In the genomic region with DNA sequence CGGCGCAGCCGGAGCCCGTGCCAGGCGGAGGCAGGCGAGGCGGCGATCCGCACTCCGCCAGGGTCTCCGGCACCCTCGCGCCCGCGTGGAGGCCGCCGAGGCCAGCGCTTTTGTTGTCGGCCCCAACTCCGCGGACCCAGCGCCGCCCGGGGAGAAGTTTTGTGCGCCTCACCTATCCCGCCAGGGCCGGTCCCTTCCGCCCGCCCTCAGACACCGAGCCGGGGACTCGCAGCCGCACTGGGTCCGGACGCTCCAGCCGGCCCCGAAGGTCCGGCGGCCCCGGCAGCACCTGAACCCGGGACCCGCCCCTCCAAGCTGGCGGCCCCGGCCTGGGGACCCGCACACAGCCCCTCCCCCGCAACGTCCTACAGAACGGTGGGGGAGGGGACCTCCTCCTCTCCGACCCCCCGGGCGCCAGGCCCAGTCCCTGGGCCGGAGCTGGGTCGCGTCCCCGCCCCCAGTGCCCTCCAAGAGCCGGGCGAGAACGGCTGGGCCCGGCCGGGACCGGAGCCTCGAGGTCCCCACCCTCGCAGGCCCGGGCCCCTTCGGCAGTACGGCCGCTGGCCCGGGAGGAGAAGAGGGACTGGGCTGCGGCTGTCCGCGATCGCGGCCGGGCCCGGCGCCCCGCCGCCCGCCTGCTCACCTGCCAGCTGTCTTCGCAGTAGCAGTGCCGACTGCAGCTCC, we compare ENCODE assay signal across 8 cellular contexts. TPM values are rescaled to one million over a fixed set of nuclear protein-coding genes. Genes with fewer than 3 reads are reported as not detected.
DNase-seq lines count a peak whose midpoint lies in the region; ATAC-seq and TF ChIP-seq lines count a peak whose summit lies in the region.

No MANE protein-coding gene starts in this region.

- peak; percentile 10 for ATAC-seq in HG02938 (IDR thresholded peaks at IDR 0.05; ENCODE audit: unreplicated experiment)
- peak; percentile 28 for ATAC-seq in RWPE2 (ENCODE audit: low read depth)

- DNase-seq in NCI-H510A (lab: John Stamatoyannopoulos, UW) (peak; percentile 15), NCI-H510A treated with DMSO at 0.1 percent for 48 hours (lab: John Stamatoyannopoulos, UW) (no peak), RWPE2 (ENCODE audit: low spot score) (no peak), breast epithelium (ENCODE audit: low spot score in 2 of 2) (peak in 1 of 2 donors; percentile 28), kidney tubule cell (ENCODE audit: low spot score) (peak; percentile 23), MV-4-11 (lab: John Stamatoyannopoulos, UW) (no peak)
- peak; percentile 42 for DNase-seq in stimulated activated CD4-positive, alpha-beta T cell treated with anti-CD3 and anti-CD28 coated beads, Interleukin-4, amount 100 ng/mL, for 1 hour

- no peaks in the 10 kb centered on the region for H3K4me1 ChIP-seq in RWPE2 (ENCODE audit: insufficient read depth, poor library complexity, severe bottlenecking)
- H3K4me1 ChIP-seq in breast epithelium = peaks cover 0 to 4% of the 10 kb centered on the region in 2 donors

- H3K4me3 ChIP-seq in RWPE2 (ENCODE audit: severe bottlenecking) = peak overlapping the region; percentile 85
- peak overlapping the region; percentile 88 to 100 (median 100) for H3K4me3 ChIP-seq in breast epithelium

- no peaks in the 10 kb centered on the region for H3K27me3 ChIP-seq in RWPE2 (ENCODE audit: insufficient read depth, poor library complexity, severe bottlenecking)
- no peaks in the 10 kb centered on the region for H3K27me3 ChIP-seq in breast epithelium

- intact Hi-C loops in breast epithelium (cut with DNase I; ENCODE audit: low total_unique reads) = no loop called here

- H3K9me3 ChIP-seq in RWPE2 (ENCODE audit: severe bottlenecking) (no peaks in the 10 kb centered on the region), breast epithelium (no peaks in the 10 kb centered on the region)

- TF ChIP-seq POLR2A in breast epithelium (IDR thresholded peaks at IDR 0.05) = no peak

- H3K27ac ChIP-seq in RWPE2 (ENCODE audit: poor library complexity, severe bottlenecking) = peak overlapping the region; percentile 89
- H3K27ac ChIP-seq in breast epithelium = peak overlapping the region; percentile 96

- no peak for TF ChIP-seq CTCF in RWPE2 (IDR thresholded peaks at IDR 0.05; ENCODE audit: poor library complexity, severe bottlenecking)
- no peak for TF ChIP-seq CTCF in breast epithelium (IDR thresholded peaks at IDR 0.05)

- H3K36me3 ChIP-seq in RWPE2 (ENCODE audit: low read depth) (peaks cover 17% of the 10 kb centered on the region), breast epithelium (no peaks in the 10 kb centered on the region)

RNA-seq across cellular contexts. Expression of a gene that starts 0.7 kb away (rescaled TPM):
- 10 to 100 TPM; 43.3 to 56.5 (median 43.4) TPM for total RNA-seq in breast epithelium

Comparison
In these comparisons a context has a peak if more than half of its experiments do, and no peak if none do; other contexts are left out.
1. DNase-seq: peak in NCI-H510A (single experiment), kidney tubule cell (single experiment) and stimulated activated CD4-positive, alpha-beta T cell treated with anti-CD3 and anti-CD28 coated beads, Interleukin-4, amount 100 ng/mL, for 1 hour (single experiment); none in NCI-H510A treated with DMSO at 0.1 percent for 48 hours (single experiment), RWPE2 (single experiment) and MV-4-11 (single experiment).